ENCODE assay signal across 16 cellular contexts in the genomic region with DNA sequence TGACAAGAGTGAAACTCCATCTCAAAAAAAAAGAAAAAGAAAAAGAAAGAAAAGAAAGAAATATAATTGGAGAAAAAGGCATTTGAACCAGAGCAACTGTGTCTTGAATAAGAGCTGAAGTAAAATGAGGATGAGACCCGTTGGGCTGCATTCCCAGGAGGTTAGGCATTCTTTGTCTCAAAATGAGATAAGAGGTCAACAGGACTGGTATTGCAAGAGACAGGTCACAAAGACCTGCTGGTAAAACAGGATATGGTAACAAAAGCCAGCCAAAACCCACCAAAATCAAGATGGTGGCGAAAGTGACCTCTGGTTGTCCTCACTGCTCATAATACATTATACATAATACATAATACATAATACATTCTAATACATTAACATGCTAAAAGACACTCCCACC.
"Had no signal": no experiment of that assay in that cellular context is flagged by ENCODE, and none has a peak within 500 bp of the region (broad histone marks: within the 10 kb centered on the region; RNA-seq: fewer than 3 reads in every experiment).

No MANE protein-coding gene starts in this region.

- H3K36me3 ChIP-seq: esophagus squamous epithelium, gastroesophageal sphincter, ovary, right atrium auricular region had no signal

- FAIRE-seq: urothelium cell line had no signal

- H3K4me2 ChIP-seq: smooth muscle cell had no signal

- ATAC-seq: gastroesophageal sphincter, natural killer cell had no signal

- H3K9me3 ChIP-seq: esophagus squamous epithelium, gastroesophageal sphincter, ovary, right atrium auricular region had no signal

- H3K27me3 ChIP-seq: esophagus squamous epithelium, gastroesophageal sphincter, ovary, right atrium auricular region had no signal

- H3K27me3 Mint-ChIP-seq: type B pancreatic cell had no signal

- H3K27ac Mint-ChIP-seq: natural killer cell had no signal

- H3K27ac ChIP-seq: esophagus squamous epithelium, gastroesophageal sphincter, ovary, right atrium auricular region had no signal

- H3K9me3 Mint-ChIP-seq: mesothelial cell of epicardium, natural killer cell, neural crest cell, type B pancreatic cell had no signal

- H3K4me3 ChIP-seq: esophagus squamous epithelium, gastroesophageal sphincter, ovary, right atrium auricular region, smooth muscle cell had no signal

- H3K4me3 Mint-ChIP-seq: mesothelial cell of epicardium, natural killer cell, neural crest cell, type B pancreatic cell had no signal

- DNase-seq: effector memory CD4-positive, alpha-beta T cell; esophagus squamous epithelium; foreskin fibroblast; glutamatergic neuron; kidney glomerular epithelial cell; natural killer cell; ovary; stimulated activated CD4-positive, alpha-beta T cell treated with anti-CD3 and anti-CD28 coated beads, Interleukin-2, amount 100 ng/mL, for 48 hours; stimulated activated naive CD4-positive, alpha-beta T cell treated with Interleukin-2 at 50 U/mL for 16 hours had no signal

- H3K4me1 ChIP-seq: gastroesophageal sphincter, right atrium auricular region had no signal

- H3K36me3 Mint-ChIP-seq: mesothelial cell of epicardium, natural killer cell, type B pancreatic cell had no signal
